In genomic region chr11:131056036-131056435, GRCh38 we compare ENCODE assay signal across 28 cellular contexts.
"Had no signal": no experiment of that assay in that cellular context is flagged by ENCODE, and none has a peak within 500 bp of the region (broad histone marks: within the 10 kb centered on the region; RNA-seq: fewer than 3 reads in every experiment).

No MANE protein-coding gene starts in this region.

- H3K27ac Mint-ChIP-seq: memory B cell; naive B cell; natural killer cell; nephron progenitor cell; neural progenitor cell; stimulated activated effector memory CD8-positive, alpha-beta T cell treated with anti-CD3 and anti-CD28 coated beads, Interleukin-12 subunit alpha, Interleukin-12 subunit beta, amount 100 ng/mL, for 72 hours; stimulated activated naive CD8-positive, alpha-beta T cell treated with anti-CD3 and anti-CD28 coated beads, Interleukin-15, amount 100 ng/mL, for 72 hours; type B pancreatic cell had no signal

- H3K4me3 ChIP-seq: left ventricle myocardium inferior, lung, mucosa of descending colon, neural progenitor cell, psoas muscle, right atrium auricular region, right lobe of liver, spleen, tibial nerve, uterus had no signal

- H2AFZ ChIP-seq: neural progenitor cell, parathyroid adenoma had no signal

- H3K4me1 Mint-ChIP-seq: memory B cell; naive B cell; natural killer cell; nephron progenitor cell; neural progenitor cell; stimulated activated effector memory CD8-positive, alpha-beta T cell treated with anti-CD3 and anti-CD28 coated beads, Interleukin-12 subunit alpha, Interleukin-12 subunit beta, amount 100 ng/mL, for 72 hours; stimulated activated naive CD8-positive, alpha-beta T cell treated with anti-CD3 and anti-CD28 coated beads, Interleukin-15, amount 100 ng/mL, for 72 hours had no signal

- H3K27me3 ChIP-seq: neural progenitor cell, neutrophil, right atrium auricular region, right lobe of liver, uterus had no signal

- H3K4me1 ChIP-seq: left ventricle myocardium inferior, parathyroid adenoma, psoas muscle, right atrium auricular region, right lobe of liver, spleen, tibial nerve, uterus had no signal

- H3K27me3 Mint-ChIP-seq: memory B cell; stimulated activated naive CD8-positive, alpha-beta T cell treated with anti-CD3 and anti-CD28 coated beads, Interleukin-15, amount 100 ng/mL, for 72 hours had no signal

- FAIRE-seq: small intestine had no signal

- H3K4me2 ChIP-seq: neural progenitor cell had no signal

- H3K9ac ChIP-seq: neural progenitor cell, parathyroid adenoma had no signal

- H3K9me3 ChIP-seq: left ventricle myocardium inferior, mucosa of descending colon, neutrophil, psoas muscle, right atrium auricular region, right lobe of liver, spleen, tibial nerve, uterus had no signal

- H3K79me2 ChIP-seq: parathyroid adenoma had no signal

- H3K9me3 Mint-ChIP-seq: memory B cell; neural progenitor cell; stimulated activated naive CD8-positive, alpha-beta T cell treated with anti-CD3 and anti-CD28 coated beads, Interleukin-15, amount 100 ng/mL, for 72 hours; type B pancreatic cell had no signal

- H3K27ac ChIP-seq: left ventricle myocardium inferior, neural progenitor cell, neutrophil, parathyroid adenoma, psoas muscle, right atrium auricular region, right lobe of liver, spleen, tibial nerve, uterus had no signal

- ATAC-seq: mucosa of descending colon; natural killer cell; psoas muscle; right lobe of liver; stimulated activated effector memory CD8-positive, alpha-beta T cell treated with anti-CD3 and anti-CD28 coated beads, Interleukin-12 subunit alpha, Interleukin-12 subunit beta, amount 100 ng/mL, for 72 hours; stimulated activated naive CD8-positive, alpha-beta T cell treated with anti-CD3 and anti-CD28 coated beads, Interleukin-15, amount 100 ng/mL, for 72 hours had no signal

- H3K36me3 ChIP-seq: left ventricle myocardium inferior, neural progenitor cell, neutrophil, right atrium auricular region, right lobe of liver, spleen, tibial nerve, uterus had no signal

- H3K36me3 Mint-ChIP-seq: memory B cell; naive B cell; natural killer cell; neural progenitor cell; stimulated activated effector memory CD8-positive, alpha-beta T cell treated with anti-CD3 and anti-CD28 coated beads, Interleukin-12 subunit alpha, Interleukin-12 subunit beta, amount 100 ng/mL, for 72 hours; type B pancreatic cell had no signal

- DNase-seq: head of caudate nucleus; hypothalamus; islet precursor cell; left ventricle myocardium inferior; midbrain; mucosa of descending colon; naive B cell; natural killer cell; nephron progenitor cell; occipital lobe; psoas muscle; right lobe of liver; small intestine; spleen; stimulated activated CD4-positive, alpha-beta T cell treated with anti-CD3 and anti-CD28 coated beads, Interleukin-4, amount 100 ng/mL, for 24 hours; stimulated activated naive CD4-positive, alpha-beta T cell treated with Interleukin-2 at 50 U/mL for 16 hours; stimulated activated naive CD8-positive, alpha-beta T cell treated with anti-CD3 and anti-CD28 coated beads, Interleukin-15, amount 100 ng/mL, for 72 hours; substantia nigra; uterus had no signal

- H3K4me3 Mint-ChIP-seq: memory B cell; naive B cell; natural killer cell; nephron progenitor cell; neural progenitor cell; stimulated activated effector memory CD8-positive, alpha-beta T cell treated with anti-CD3 and anti-CD28 coated beads, Interleukin-12 subunit alpha, Interleukin-12 subunit beta, amount 100 ng/mL, for 72 hours; stimulated activated naive CD8-positive, alpha-beta T cell treated with anti-CD3 and anti-CD28 coated beads, Interleukin-15, amount 100 ng/mL, for 72 hours; type B pancreatic cell had no signal
